19 cellular contexts compared by ENCODE assay signal in the genomic region with DNA sequence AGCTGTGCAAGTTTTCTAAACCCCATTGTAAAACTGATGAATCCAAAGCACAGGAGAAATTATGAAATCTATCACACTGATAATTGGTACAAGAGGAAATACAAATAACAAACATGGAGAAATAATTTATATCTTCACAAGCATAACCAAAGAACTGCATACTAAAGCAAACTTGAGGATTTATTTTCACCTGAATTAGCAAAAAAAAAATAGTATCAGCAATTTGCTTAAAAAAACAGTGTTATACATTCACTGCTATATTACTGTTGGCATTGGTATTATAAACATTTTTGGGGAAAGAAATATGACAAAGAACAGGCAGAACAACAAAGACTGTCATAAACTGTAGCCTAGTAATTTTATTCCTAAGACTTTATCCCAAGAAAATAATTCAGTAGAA.
DNase-seq lines count a peak whose midpoint lies in the region; FAIRE-seq and TF ChIP-seq lines count a peak whose summit lies in the region.
"Had no signal": no experiment of that assay in that cellular context is flagged by ENCODE, and none has a peak within 500 bp of the region (broad histone marks: within the 10 kb centered on the region; RNA-seq: fewer than 3 reads in every experiment).

No MANE protein-coding gene starts in this region.

- no peak overlapping the region for H2BK5ac ChIP-seq in H9 (ENCODE audit: insufficient read length, low read length)

- H3K4me1 Mint-ChIP-seq in H9 (peaks cover 19 to 20% of the 10 kb centered on the region in 2 experiments), nephron progenitor cell (peaks cover 16% of the 10 kb centered on the region), MCF 10A (ENCODE audit: insufficient read depth, unreplicated experiment) (no peaks in the 10 kb centered on the region)
- H3K4me1 Mint-ChIP-seq: B cell; CD4-positive, CD25-positive, alpha-beta regulatory T cell had no signal

- POLR2A ChIA-PET in endothelial cell of umbilical vein (lab: Charles Lee) (no interaction called here), MCF 10A (lab: Yijun Ruan, JAX) (no interaction called here)

- H3K4me1 ChIP-seq in H9 (ENCODE audit: insufficient read depth, low read length) (no peaks in the 10 kb centered on the region; the same call in 1 of the 2 replicates), endothelial cell of umbilical vein (ENCODE audit: control insufficient read depth, extremely low read depth, insufficient read depth, low read length) (no peaks in the 10 kb centered on the region)
- H3K4me1 ChIP-seq: Caco-2 had no signal

- BruUV-seq in endothelial cell of umbilical vein (replicated peaks; lab: Mats Ljungman, UMichigan) (no TSS peak), MCF 10A (replicated peaks; lab: Mats Ljungman, UMichigan) (no TSS peak)

- peak overlapping the region in 2 of 3 experiments; percentile 3 to 4; a peak in 2 of 7 replicates for H3K27ac Mint-ChIP-seq in H9
- peak overlapping the region; percentile 41 for H3K27ac Mint-ChIP-seq in nephron progenitor cell
- no peak overlapping the region for H3K27ac Mint-ChIP-seq in MCF 10A (ENCODE audit: low read depth, unreplicated experiment)
- H3K27ac Mint-ChIP-seq: B cell; CD8-positive, alpha-beta T cell had no signal

- no peak overlapping the region for H4K8ac ChIP-seq in H9 (replicated peaks; ENCODE audit: insufficient read length, low read depth, low read length)

- no peak overlapping the region for H2AK5ac ChIP-seq in H9 (ENCODE audit: insufficient read length, low read length)

- H2BK120ac ChIP-seq in H9 (ENCODE audit: low read depth, low read length, poor library complexity, severe bottlenecking) = no peak overlapping the region

- H3K9ac ChIP-seq in H9 (ENCODE audit: extremely low read depth, insufficient read length, low read length) = no peak overlapping the region
- H3K9ac ChIP-seq in SK-N-MC (ENCODE audit: insufficient read length) = no peak overlapping the region
- no peak overlapping the region for H3K9ac ChIP-seq in endothelial cell of umbilical vein (replicated peaks; ENCODE audit: extremely low read depth, insufficient read depth, low read length)
- H3K9ac ChIP-seq: BLaER1 had no signal

- DNase-seq in H9 = no peak
- DNase-seq in SK-N-MC (ENCODE audit: low read depth, low spot score) = no peak
- DNase-seq in endothelial cell of umbilical vein (ENCODE audit: low read depth, low spot score) = no peak
- DNase-seq in nephron progenitor cell = no peak
- no peak for DNase-seq in NCI-H1930 (lab: John Stamatoyannopoulos, UW)
- no peak for DNase-seq in MCF 10A (ENCODE audit: unreplicated experiment)
- no peak for DNase-seq in AML-193 (lab: John Stamatoyannopoulos, UW)
- DNase-seq: Caco-2; CD4-positive, CD25-positive, alpha-beta regulatory T cell; CD8-positive, alpha-beta T cell; DMS153; DND-41; GOT3; HCEC 1CT had no signal

- H2BK12ac ChIP-seq in H9 (ENCODE audit: insufficient read length, low read depth, low read length) = no peak overlapping the region

- H3K36me3 Mint-ChIP-seq in H9 (ENCODE audit: insufficient read depth in 1 of 3, low read depth in 3 of 3) (no peaks in the 10 kb centered on the region; a peak in 1 of 7 replicates), nephron progenitor cell (ENCODE audit: low read depth) (no peaks in the 10 kb centered on the region), MCF 10A (ENCODE audit: insufficient read depth, unreplicated experiment) (peaks cover 4% of the 10 kb centered on the region)
- H3K36me3 Mint-ChIP-seq: CD4-positive, CD25-positive, alpha-beta regulatory T cell; CD8-positive, alpha-beta T cell had no signal

- no peaks in the 10 kb centered on the region for H4K20me1 ChIP-seq in H9 (ENCODE audit: control insufficient read depth, insufficient read depth, insufficient read length)
- no peaks in the 10 kb centered on the region for H4K20me1 ChIP-seq in endothelial cell of umbilical vein (replicated peaks; ENCODE audit: control insufficient read depth, extremely low read depth, insufficient read depth, low read length)
- H4K20me1 ChIP-seq: BLaER1 had no signal

- peak; percentile 31 for FAIRE-seq in endothelial cell of umbilical vein (lab: Jason Lieb, UNC)
- FAIRE-seq: GM12892, H54 had no signal

- H2AFZ ChIP-seq in H9 (ENCODE audit: low read length) (no peak overlapping the region), endothelial cell of umbilical vein (ENCODE audit: low read depth, low read length) (no peak overlapping the region)

- no peaks in the 10 kb centered on the region for H3K9me1 ChIP-seq in endothelial cell of umbilical vein (replicated peaks; ENCODE audit: control insufficient read depth, extremely low read depth, insufficient read depth, low read length)

- H3K14ac ChIP-seq in H9 (ENCODE audit: insufficient read depth, low read length) = no peak overlapping the region

- H4K91ac ChIP-seq in H9 (ENCODE audit: insufficient read length, low read depth, low read length) = no peak overlapping the region

- TF ChIP-seq CTCF in H9 (conservative IDR thresholded peaks at IDR 0.05) (no peak), endothelial cell of umbilical vein (IDR thresholded peaks at IDR 0.05; ENCODE audit: extremely low read depth in 1 of 2, insufficient read depth in 1 of 2, low read depth in 1 of 2, low read length in 2 of 2) (no peak), nephron progenitor cell (IDR thresholded peaks at IDR 0.05) (no peak), MCF 10A (IDR thresholded peaks at IDR 0.05; ENCODE audit: unreplicated experiment) (no peak)

- H3K9me3 Mint-ChIP-seq in H9 (no peaks in the 10 kb centered on the region; a peak in 1 of 5 replicates), nephron progenitor cell (no peaks in the 10 kb centered on the region), MCF 10A (ENCODE audit: unreplicated experiment) (no peaks in the 10 kb centered on the region)
- H3K9me3 Mint-ChIP-seq: CD4-positive, CD25-positive, alpha-beta regulatory T cell; CD8-positive, alpha-beta T cell had no signal

- H3K4ac ChIP-seq in H9 (ENCODE audit: low read depth, low read length) = no peak overlapping the region

- intact Hi-C loops in endothelial cell of umbilical vein (cut with micrococcal nuclease) = no loop called here
- intact Hi-C loops in MCF 10A (cut with micrococcal nuclease) = no loop called here

- H3K4me3 Mint-ChIP-seq in H9 (no peak overlapping the region), nephron progenitor cell (no peak overlapping the region), MCF 10A (ENCODE audit: unreplicated experiment) (no peak overlapping the region)
- H3K4me3 Mint-ChIP-seq: B cell; CD4-positive, CD25-positive, alpha-beta regulatory T cell; CD8-positive, alpha-beta T cell had no signal

- CTCF ChIA-PET in endothelial cell of umbilical vein (lab: Charles Lee) (no interaction called here), MCF 10A (lab: Yijun Ruan, JAX) (no interaction called here)

- H3K4me2 ChIP-seq in H9 (ENCODE audit: insufficient read depth, insufficient read length, low read length) (no peak overlapping the region), endothelial cell of umbilical vein (ENCODE audit: insufficient read depth, low read length) (no peak overlapping the region)
- H3K4me2 ChIP-seq: BLaER1 had no signal

- no peak overlapping the region for H3T11ph ChIP-seq in H9 (ENCODE audit: low read length)

- no peak overlapping the region for H4K5ac ChIP-seq in H9 (ENCODE audit: insufficient read length, low read depth, low read length)

- H3K36me3 ChIP-seq in SK-N-MC (ENCODE audit: insufficient read depth, low read length) (no peaks in the 10 kb centered on the region), endothelial cell of umbilical vein (ENCODE audit: control insufficient read depth in 2 of 2, extremely low read depth in 1 of 2, insufficient read depth in 2 of 2, low read length in 2 of 2) (no peaks in the 10 kb centered on the region)
- H3K36me3 ChIP-seq: BLaER1 had no signal

- H3K27me3 Mint-ChIP-seq in H9 (ENCODE audit: low read depth) (peaks cover 2% of the 10 kb centered on the region; the same call in 1 of the 2 replicates), nephron progenitor cell (ENCODE audit: low read depth, poor library complexity) (peaks cover 3% of the 10 kb centered on the region), MCF 10A (ENCODE audit: insufficient read depth, unreplicated experiment) (no peaks in the 10 kb centered on the region)
- H3K27me3 Mint-ChIP-seq: B cell; CD4-positive, CD25-positive, alpha-beta regulatory T cell had no signal

- H3K4me3 ChIP-seq in SK-N-MC (no peak overlapping the region), endothelial cell of umbilical vein (replicated peaks in 1 of 3; ENCODE audit: insufficient read depth in 1 of 3, low read depth in 1 of 3, low read length in 3 of 3) (no peak overlapping the region)
- H3K4me3 ChIP-seq: BLaER1 had no signal

- H3K23ac ChIP-seq in H9 (ENCODE audit: insufficient read length, low read depth, low read length) = no peak overlapping the region

- H3K27me3 ChIP-seq in H9 (ENCODE audit: insufficient read depth, low read length) (no peaks in the 10 kb centered on the region), endothelial cell of umbilical vein (ENCODE audit: control insufficient read depth in 2 of 2, insufficient read depth in 2 of 2, low read length in 2 of 2) (peaks cover 0 to 11% of the 10 kb centered on the region in 2 experiments)
- H3K27me3 ChIP-seq: BLaER1 had no signal

- no peaks in the 10 kb centered on the region for H3K9me3 ChIP-seq in H9 (ENCODE audit: control insufficient read depth, low read depth, low read length)
- no peaks in the 10 kb centered on the region for H3K9me3 ChIP-seq in SK-N-MC (ENCODE audit: low read depth, low read length)
- no peaks in the 10 kb centered on the region for H3K9me3 ChIP-seq in endothelial cell of umbilical vein (replicated peaks; ENCODE audit: control insufficient read depth, insufficient read depth, low read length)
- H3K9me3 ChIP-seq: BLaER1, Caco-2 had no signal

- no peak overlapping the region for H2BK20ac ChIP-seq in H9 (ENCODE audit: low read depth, low read length, poor library complexity, severe bottlenecking)

- H3K18ac ChIP-seq in H9 (ENCODE audit: insufficient read length, low read depth, low read length) = no peak overlapping the region

- H3K23me2 ChIP-seq in H9 (ENCODE audit: insufficient read length, low read depth, low read length, poor library complexity, severe bottlenecking) = no peaks in the 10 kb centered on the region

- TF ChIP-seq POLR2A in endothelial cell of umbilical vein (IDR thresholded peaks at IDR 0.05; ENCODE audit: low read depth, low read length) = no peak

- H3K27ac ChIP-seq in H9 (ENCODE audit: insufficient read length, low read depth, low read length) = no peak overlapping the region
- peak overlapping the region; percentile 62; the same call in 1 of the 2 replicates for H3K27ac ChIP-seq in SK-N-MC
- no peak overlapping the region for H3K27ac ChIP-seq in endothelial cell of umbilical vein (ENCODE audit: insufficient read depth, low read depth, low read length)
- H3K27ac ChIP-seq: BLaER1, C4-2B had no signal

- no peak overlapping the region for H2BK15ac ChIP-seq in H9 (ENCODE audit: low read depth, low read length)

- dilution Hi-C loops in endothelial cell of umbilical vein (cut with MboI; ENCODE audit: extremely low pct_ligation_motif_present, low sequenced_read_pairs) = no loop called here

- no peaks in the 10 kb centered on the region for H3K79me1 ChIP-seq in H9 (ENCODE audit: insufficient read depth, low read depth, low read length, poor library complexity, severe bottlenecking)

- H3K79me2 ChIP-seq in H9 (ENCODE audit: insufficient read depth, low read length) = no peaks in the 10 kb centered on the region
- H3K79me2 ChIP-seq in endothelial cell of umbilical vein (ENCODE audit: control insufficient read depth, insufficient read depth, low read length) = no peaks in the 10 kb centered on the region

- H3K56ac ChIP-seq in H9 (ENCODE audit: insufficient read length, low read depth, low read length) = no peak overlapping the region
